ENCODE assay signal across 8 cellular contexts in genomic region chrX:72573158-72573511, GRCh38. TPM values are rescaled to one million over a fixed set of nuclear protein-coding genes. Genes with fewer than 3 reads are reported as not detected.
DNase-seq lines count a peak whose midpoint lies in the region; ATAC-seq, FAIRE-seq and TF ChIP-seq lines count a peak whose summit lies in the region.

No MANE protein-coding gene starts in this region.

- H3K4me1 ChIP-seq in iPS-20b (ENCODE audit: insufficient read depth, low read length) = no peaks in the 10 kb centered on the region
- H3K4me1 ChIP-seq in upper lobe of right lung = no peaks in the 10 kb centered on the region

- peak; percentile 23 for ATAC-seq in GM18508 (IDR thresholded peaks at IDR 0.05; ENCODE audit: insufficient read depth, unreplicated experiment)
- ATAC-seq in HG02759 (IDR thresholded peaks at IDR 0.05; ENCODE audit: unreplicated experiment) = peak; percentile 29
- no peak for ATAC-seq in upper lobe of right lung

- peak; percentile 43 for FAIRE-seq in TTC549 (lab: Jason Lieb, UNC)

- peak overlapping the region; percentile 100 for H3K4me3 ChIP-seq in iPS-20b (ENCODE audit: low read length)
- peak overlapping the region; percentile 64 for H3K4me3 ChIP-seq in upper lobe of right lung

- intact Hi-C loops in upper lobe of right lung (cut with DNase I) = no loop called here

- TF ChIP-seq CTCF in upper lobe of right lung (IDR thresholded peaks at IDR 0.05) = no peak

- in situ Hi-C loops in KBM-7 (cut with MboI; ENCODE audit: low pct_unique_long_range_greater_than_20kb, low sequenced_read_pairs) = no loop called here

- H3K9me3 ChIP-seq in iPS-20b (ENCODE audit: insufficient read depth, low read depth, low read length) = no peaks in the 10 kb centered on the region
- H3K9me3 ChIP-seq in upper lobe of right lung = no peaks in the 10 kb centered on the region

- H3K36me3 ChIP-seq in iPS-20b (ENCODE audit: insufficient read depth, low read depth, low read length) (peaks cover 19% of the 10 kb centered on the region; the same call in 1 of the 2 replicates), upper lobe of right lung (peaks cover 4% of the 10 kb centered on the region)

- DNase-seq in upper lobe of right lung (no peak), KBM-7 (no peak), AML-193 (lab: John Stamatoyannopoulos, UW) (no peak), DMS79 treated with DMSO at 0.1 percent for 48 hours (lab: John Stamatoyannopoulos, UW) (no peak)

- peak overlapping the region; percentile 96; the same call in 1 of the 2 replicates for H3K9ac ChIP-seq in iPS-20b (ENCODE audit: low read depth, low read length)

- no peak overlapping the region for H3K27ac ChIP-seq in iPS-20b (ENCODE audit: low read length)
- peak overlapping the region; percentile 78 for H3K27ac ChIP-seq in upper lobe of right lung

- H3K27me3 ChIP-seq in iPS-20b (ENCODE audit: insufficient read depth, low read length) (no peaks in the 10 kb centered on the region), upper lobe of right lung (no peaks in the 10 kb centered on the region)

RNA-seq across cellular contexts. Expression of gene HDAC8, which starts 0.5 kb away (rescaled TPM):
- total RNA-seq in upper lobe of right lung = 27.0 TPM
